1 cellular context compared by ENCODE assay signal in genomic region chr17:75132018-75133000, GRCh38.
A peak's percentile ranks its signal among the peaks of the same experiment; 100 is the strongest.
TF ChIP-seq lines count a peak whose summit lies in the region.

No MANE protein-coding gene starts in this region.

TF ChIP-seq in HEK293, 187 proteins besides CTCF, POLR2A, EP300 and RAD21:
- TF ChIP-seq ZNF335 (tag by site-specific recombination; conservative IDR thresholded peaks at IDR 0.05) (peak; percentile 74), BCL11A (tag by site-specific recombination; IDR thresholded peaks at IDR 0.05; ENCODE audit: low read depth) (0 out of 2 replicates have a peak, but pooled peaks have one; percentile 16), ZBTB6 (tag by site-specific recombination; IDR thresholded peaks at IDR 0.05) (peak; percentile 57; the same call in 1 of the 2 replicates), WT1 (tag by site-specific recombination; IDR thresholded peaks at IDR 0.05) (peak; percentile 28), ZNF2 (tag by site-specific recombination; IDR thresholded peaks at IDR 0.05) (peak; percentile 34; the same call in 1 of the 2 replicates), ZBTB48 (tag by site-specific recombination; IDR thresholded peaks at IDR 0.05) (peak; percentile 10; the same call in 1 of the 2 replicates), ZBTB17 (tag by site-specific recombination; IDR thresholded peaks at IDR 0.05) (peak; percentile 62), ZNF792 (tag by site-specific recombination; IDR thresholded peaks at IDR 0.05) (0 out of 2 replicates have a peak, but pooled peaks have one; percentile 31), PATZ1 (tag by site-specific recombination; IDR thresholded peaks at IDR 0.05) (peak; percentile 15), ZNF121 (tag by site-specific recombination; IDR thresholded peaks at IDR 0.05) (peak; percentile 47; the same call in 1 of the 2 replicates), ZNF362 (tag by site-specific recombination; IDR thresholded peaks at IDR 0.05) (peak; percentile 78)
TF ChIP-seq in HEK293: peak in this region for 11; not testable (repeated sequence) for 176.
